In genomic region chr2:66431840-66432511, GRCh38 we compare ENCODE assay signal across 10 cellular contexts. TPM values are rescaled to one million over a fixed set of nuclear protein-coding genes. Genes with fewer than 3 reads are reported as not detected.
DNase-seq lines count a peak whose midpoint lies in the region; ATAC-seq and TF ChIP-seq lines count a peak whose summit lies in the region.
"Had no signal": no experiment of that assay in that cellular context is flagged by ENCODE, and none has a peak within 500 bp of the region (broad histone marks: within the 10 kb centered on the region; RNA-seq: fewer than 3 reads in every experiment).

No MANE protein-coding gene starts in this region.

- TF ChIP-seq CTCF in breast epithelium (IDR thresholded peaks at IDR 0.05) (no peak), left lung (IDR thresholded peaks at IDR 0.05) (no peak), smooth muscle cell (IDR thresholded peaks at IDR 0.05; ENCODE audit: borderline replicate concordance, insufficient read depth, poor library complexity, severe bottlenecking) (no peak)

- H3K27ac ChIP-seq in HUES64 (ENCODE audit: low read depth, low read length) (no peak overlapping the region), breast epithelium (peak overlapping the region; percentile 83 to 89), left lung (peak overlapping the region in 1 of 2 donors; percentile 80), smooth muscle cell (ENCODE audit: low read depth) (no peak overlapping the region)

- H3K79me2 ChIP-seq in smooth muscle cell (ENCODE audit: low read depth): peaks cover 17% of the 10 kb centered on the region

- no peaks in the 10 kb centered on the region for H3K36me3 ChIP-seq in HUES64 (ENCODE audit: insufficient read depth, low read length)
- H3K36me3 ChIP-seq in breast epithelium: no peaks in the 10 kb centered on the region
- H3K36me3 ChIP-seq in left lung: no peaks in the 10 kb centered on the region
- H3K36me3 ChIP-seq in smooth muscle cell (ENCODE audit: low read depth): no peaks in the 10 kb centered on the region

- no peaks in the 10 kb centered on the region for H4K20me1 ChIP-seq in smooth muscle cell (ENCODE audit: low read depth)

- no peak for DNase-seq in breast epithelium (ENCODE audit: low spot score in 2 of 2)
- peak; percentile 36 to 61 for DNase-seq in left lung
- no peak for DNase-seq in smooth muscle cell (lab: John Stamatoyannopoulos, UW; ENCODE audit: unreplicated experiment)
- DNase-seq in HUDEP-2 (lab: John Stamatoyannopoulos, UW; ENCODE audit: unreplicated experiment in 76 of 76): no peak
- no peak for DNase-seq in cortex of kidney (lab: John Stamatoyannopoulos, UW)
- no peak for DNase-seq in NCI-H1092 (lab: John Stamatoyannopoulos, UW)
- DNase-seq: stimulated activated CD4-positive, alpha-beta T cell treated with anti-CD3 and anti-CD28 coated beads, Interleukin-15, amount 100 ng/mL, for 24 hours had no signal

- H3K27me3 ChIP-seq in HUES64 (ENCODE audit: insufficient read depth, low read length): peaks cover 99% of the 10 kb centered on the region
- no peaks in the 10 kb centered on the region for H3K27me3 ChIP-seq in breast epithelium
- peaks cover 36 to 100% of the 10 kb centered on the region in 2 donors for H3K27me3 ChIP-seq in left lung
- H3K27me3 ChIP-seq in smooth muscle cell (ENCODE audit: low read depth): no peaks in the 10 kb centered on the region

- peaks cover 11% of the 10 kb centered on the region for H3F3A ChIP-seq in smooth muscle cell (ENCODE audit: low read depth)

- peak overlapping the region; percentile 96 for H3K4me2 ChIP-seq in smooth muscle cell

- TF ChIP-seq POLR2A in breast epithelium (IDR thresholded peaks at IDR 0.05): no peak

- intact Hi-C loops in breast epithelium (cut with DNase I; ENCODE audit: low total_unique reads): loop anchor here (10.0 kb wide), 1 partner anchor 143 kb away; no protein-coding TSS in a partner anchor
- intact Hi-C loops in left lung (cut with DNase I): loop anchor here in 1 of 2 donors (10.0 kb wide), 1 partner anchor 143 kb away; no protein-coding TSS in a partner anchor

- WGBS in HUES64: 5% methylated on average over 30 of the region's 36 CpGs
- WGBS in smooth muscle cell (ENCODE audit: low lambda C conversion rate): 7% methylated on average over 36 of the region's 36 CpGs

- peak overlapping the region; percentile 77 for H2AFZ ChIP-seq in smooth muscle cell (ENCODE audit: low read depth)

- H3K4me1 ChIP-seq in HUES64 (ENCODE audit: insufficient read depth, low read length) (peaks cover 38% of the 10 kb centered on the region), breast epithelium (no peaks in the 10 kb centered on the region), left lung (peaks cover 5 to 27% of the 10 kb centered on the region in 2 donors), smooth muscle cell (ENCODE audit: low read depth) (peaks cover 25% of the 10 kb centered on the region)

- no peak for ATAC-seq in left lung
- ATAC-seq in GM21825 (IDR thresholded peaks at IDR 0.05; ENCODE audit: unreplicated experiment): no peak
- ATAC-seq: stimulated activated memory B cell treated with anti-CD40 and anti-IgM and Interleukin-4, amounts not matched to agents 10 μg/mL and 1 μg/mL and 100 μg/mL, for 72 hours had no signal

- H3K4me3 ChIP-seq in HUES64 (ENCODE audit: low read length) (peak overlapping the region; percentile 25; the same call in 1 of the 2 replicates), breast epithelium (peak overlapping the region in 2 of 3 donors; percentile 76 to 77), left lung (no peak overlapping the region), smooth muscle cell (peak overlapping the region; percentile 77)

- H3K9ac ChIP-seq in HUES64 (ENCODE audit: low read depth, low read length) (no peak overlapping the region), smooth muscle cell (ENCODE audit: low read depth) (no peak overlapping the region)

- H3K9me3 ChIP-seq in HUES64 (ENCODE audit: insufficient read depth, low read depth, low read length) (no peaks in the 10 kb centered on the region), breast epithelium (no peaks in the 10 kb centered on the region), left lung (no peaks in the 10 kb centered on the region), smooth muscle cell (replicated peaks; ENCODE audit: low read depth) (no peaks in the 10 kb centered on the region)

RNA-seq across cellular contexts. Expression of gene MEIS1, which starts 2.9 kb away (rescaled TPM):
- polyA plus RNA-seq in HUES64 (2013, experiment 1 of 2): 10.8 TPM
- polyA plus RNA-seq in HUES64 (2013, experiment 2 of 2): 26.2 TPM
- 10 to 100 TPM; 23.0 to 37.9 (median 37.0) TPM for total RNA-seq in breast epithelium
- total RNA-seq in left lung: 10 to 100 TPM; 54.3 to 57.6 TPM
- total RNA-seq in smooth muscle cell: 14.6 and 15.6 TPM in 2 replicates
- 15.8 and 18.1 TPM in 2 replicates for polyA plus RNA-seq in smooth muscle cell

Comparison
In these comparisons a context has a peak if more than half of its experiments do, and no peak if none do; other contexts are left out.
1. H3K27ac ChIP-seq: peak in breast epithelium (2 of 2); none in HUES64 (single experiment) and smooth muscle cell (single experiment).
2. H3K4me3 ChIP-seq: peak in HUES64 (single experiment), breast epithelium (2 of 3) and smooth muscle cell (single experiment); none in left lung (0 of 2).
3. DNase-seq: peak in left lung (2 of 2); none in breast epithelium (0 of 2), smooth muscle cell (single experiment), HUDEP-2 (0 of 76), cortex of kidney (single experiment) and NCI-H1092 (single experiment).